ENCODE assay signal across 18 cellular contexts in genomic region chr11:106853850-106854401, GRCh38.
DNase-seq lines count a peak whose midpoint lies in the region; ATAC-seq and TF ChIP-seq lines count a peak whose summit lies in the region.
"Had no signal": no experiment of that assay in that cellular context is flagged by ENCODE, and none has a peak within 500 bp of the region (broad histone marks: within the 10 kb centered on the region; RNA-seq: fewer than 3 reads in every experiment).

No MANE protein-coding gene starts in this region.

- H3K9me3 Mint-ChIP-seq in chondrocyte (ENCODE audit: low read depth) = peaks cover 26% of the 10 kb centered on the region
- H3K9me3 Mint-ChIP-seq: GM23338 had no signal

- peaks cover 13% of the 10 kb centered on the region for H3K36me3 Mint-ChIP-seq in chondrocyte (ENCODE audit: low read depth)

- DNase-seq in activated effector memory CD4-positive, alpha-beta T cell treated with anti-CD3 and anti-CD28 coated beads, Interleukin-2, amount 50 U/mL, for 16 hours = peak; percentile 54
- DNase-seq in activated effector memory CD4-positive, alpha-beta T cell treated with Interleukin-2 at 50 U/mL for 16 hours = no peak
- DNase-seq in chondrocyte (ENCODE audit: low spot score) (peak; percentile 68), posterior vena cava (ENCODE audit: low spot score) (peak; percentile 53), upper lobe of right lung (no peak), NCI-H187 treated with DMSO at 0.1 percent for 48 hours (lab: John Stamatoyannopoulos, UW) (no peak), HCEC 1CT (no peak), NCI-H748 treated with DMSO at 0.1 percent for 48 hours (lab: John Stamatoyannopoulos, UW) (no peak)
- DNase-seq: AML-193; Caco-2; CD4-positive, alpha-beta T cell; GDM1; HFFc6 had no signal

- ATAC-seq in upper lobe of right lung = peak; percentile 29
- ATAC-seq: A549, GM23338, HCT116 had no signal

- H3K27me3 Mint-ChIP-seq in chondrocyte (ENCODE audit: low read depth) = peaks cover 3% of the 10 kb centered on the region
- H3K27me3 Mint-ChIP-seq: CD4-positive, alpha-beta T cell had no signal

- H3K4me3 ChIP-seq in upper lobe of right lung = no peak overlapping the region
- H3K4me3 ChIP-seq: A549, GM23338 had no signal

- H3K27ac Mint-ChIP-seq in chondrocyte (ENCODE audit: unreplicated experiment) = no peak overlapping the region
- H3K27ac Mint-ChIP-seq: CD4-positive, alpha-beta T cell; HFFc6 had no signal

- intact Hi-C loops in posterior vena cava (cut with DNase I) (no loop called here), upper lobe of right lung (cut with DNase I) (no loop called here)

- H3K4me1 ChIP-seq in upper lobe of right lung = no peaks in the 10 kb centered on the region
- H3K4me1 ChIP-seq: A549, Caco-2 had no signal

- TF ChIP-seq CTCF in chondrocyte (IDR thresholded peaks at IDR 0.05) (no peak), upper lobe of right lung (IDR thresholded peaks at IDR 0.05) (no peak)

- H3K9me3 ChIP-seq in upper lobe of right lung = no peaks in the 10 kb centered on the region
- H3K9me3 ChIP-seq: A549 had no signal

- no peaks in the 10 kb centered on the region for H3K36me3 ChIP-seq in upper lobe of right lung

- H3K4me1 Mint-ChIP-seq in chondrocyte (ENCODE audit: low read depth) = no peaks in the 10 kb centered on the region
- H3K4me1 Mint-ChIP-seq: GM23338 had no signal

- H3K27me3 ChIP-seq in upper lobe of right lung = no peaks in the 10 kb centered on the region

- no peak overlapping the region for H3K27ac ChIP-seq in upper lobe of right lung
- H3K27ac ChIP-seq: 22Rv1, A549, C4-2B had no signal

- H3K4me3 Mint-ChIP-seq in chondrocyte (ENCODE audit: unreplicated experiment) = no peak overlapping the region
- H3K4me3 Mint-ChIP-seq: CD4-positive, alpha-beta T cell; GM23338; HFFc6 had no signal

Comparison
In these comparisons a context has a peak if more than half of its experiments do, and no peak if none do; other contexts are left out.
1. DNase-seq: peak in activated effector memory CD4-positive, alpha-beta T cell treated with anti-CD3 and anti-CD28 coated beads, Interleukin-2, amount 50 U/mL, for 16 hours (single experiment), chondrocyte (single experiment) and posterior vena cava (single experiment); none in activated effector memory CD4-positive, alpha-beta T cell treated with Interleukin-2 at 50 U/mL for 16 hours (single experiment), upper lobe of right lung (single experiment), NCI-H187 treated with DMSO at 0.1 percent for 48 hours (single experiment), HCEC 1CT (single experiment) and NCI-H748 treated with DMSO at 0.1 percent for 48 hours (single experiment).